ENCODE assay signal across 9 cellular contexts in the genomic region with DNA sequence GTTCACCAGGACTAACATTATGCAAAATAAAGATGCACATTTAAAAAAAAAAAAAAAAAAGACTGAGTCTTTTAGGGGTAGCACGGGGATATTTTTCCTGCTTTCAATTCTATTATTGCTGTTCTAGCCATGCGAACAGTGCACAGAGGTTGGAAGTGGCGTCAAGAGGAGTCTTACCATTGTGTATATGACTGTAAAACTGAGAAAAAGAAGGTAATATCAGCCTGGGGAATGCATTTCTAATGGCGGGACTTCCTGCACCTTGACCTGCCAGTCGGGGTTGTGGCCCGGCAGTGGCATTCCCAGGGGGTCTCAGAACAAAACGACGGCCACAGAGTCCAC. TPM values are rescaled to one million over a fixed set of nuclear protein-coding genes. Genes with fewer than 3 reads are reported as not detected.
A peak's percentile ranks its signal among the peaks of the same experiment; 100 is the strongest.
DNase-seq lines count a peak whose midpoint lies in the region; ATAC-seq, FAIRE-seq and TF ChIP-seq lines count a peak whose summit lies in the region.
"Had no signal": no experiment of that assay in that cellular context is flagged by ENCODE, and none has a peak within 500 bp of the region (broad histone marks: within the 10 kb centered on the region; RNA-seq: fewer than 3 reads in every experiment).

No MANE protein-coding gene starts in this region.

- H3K4me1 ChIP-seq in HepG2 (ENCODE audit: insufficient read depth, low read length) = peaks cover 37% of the 10 kb centered on the region

- H4K20me1 ChIP-seq in HepG2 (ENCODE audit: insufficient read depth, low read length) = no peaks in the 10 kb centered on the region

- peak overlapping the region; percentile 48; the same call in 1 of the 2 replicates for H3K9ac ChIP-seq in HepG2 (ENCODE audit: insufficient read depth, low read depth, low read length)

- ATAC-seq in activated CD4-positive, alpha-beta T cell treated with anti-CD3 and anti-CD28 coated beads for 36 hours = no peak
- no peak; the same call in 2 of the 3 replicates for ATAC-seq in HepG2
- ATAC-seq in stimulated activated naive CD8-positive, alpha-beta T cell treated with anti-CD3 and anti-CD28 coated beads, Interleukin-15, amount 100 ng/mL, for 72 hours = no peak
- ATAC-seq in GM18505 (IDR thresholded peaks at IDR 0.05; ENCODE audit: unreplicated experiment) = no peak
- no peak for ATAC-seq in GM21367 (IDR thresholded peaks at IDR 0.05; ENCODE audit: unreplicated experiment)

- BruUV-seq in HepG2 (replicated peaks; lab: Mats Ljungman, UMichigan) = no TSS peak

- intact Hi-C loops in activated CD4-positive, alpha-beta T cell treated with anti-CD3 and anti-CD28 coated beads for 36 hours (cut with DNase I, micrococcal nuclease) = loop anchor here in 1 of 2 experiments (2.0 kb wide), 1 partner anchor 16 kb away; no protein-coding TSS in a partner anchor
- intact Hi-C loops in activated T-helper 1 cell treated with anti-CD3 and anti-CD28 coated beads, Interleukin-12 subunit alpha, Interleukin-12 subunit beta, Interleukin-2, Interleukin-4 antibody, amounts not matched to agents 30 ng/mL and 10 ng/mL and 1 ng/mL, durations not matched to agents 14 hours and 24 hours and 36 hours (cut with micrococcal nuclease) = loop anchor here (1.0 to 5.0 kb wide), 5 partner anchors 14 to 1260 kb away; partner anchors contain the start of genes CYP26B1 and TGFA
- intact Hi-C loops in HepG2 (cut with micrococcal nuclease; ENCODE audit: unreplicated experiment) = no loop called here

- H3K36me3 Mint-ChIP-seq in activated CD4-positive, alpha-beta T cell treated with anti-CD3 and anti-CD28 coated beads for 36 hours (ENCODE audit: low read depth) = peaks cover 3% of the 10 kb centered on the region
- peaks cover 4% of the 10 kb centered on the region for H3K36me3 Mint-ChIP-seq in activated T-helper 1 cell treated with anti-CD3 and anti-CD28 coated beads, Interleukin-12 subunit alpha, Interleukin-12 subunit beta, Interleukin-2, Interleukin-4 antibody, amounts not matched to agents 30 ng/mL and 10 ng/mL and 1 ng/mL, durations not matched to agents 14 hours and 24 hours and 36 hours (ENCODE audit: low read depth)

- in situ Hi-C loops in HepG2 (cut with HindIII; ENCODE audit: extremely low pct_ligation_motif_present, low pct_unique_long_range_greater_than_20kb) = no loop called here
- in situ Hi-C loops in G401 (cut with HindIII; ENCODE audit: low sequenced_read_pairs) = no loop called here

- no peak for TF ChIP-seq RAD21 in HepG2 (CRISPR knock-in tag; IDR thresholded peaks at IDR 0.05)

- 57% methylated on average over 7 of the region's 8 CpGs for WGBS in HepG2 (ENCODE audit: low lambda C conversion rate)

- POLR2A ChIA-PET in activated CD4-positive, alpha-beta T cell treated with anti-CD3 and anti-CD28 coated beads for 36 hours (lab: Charles Lee) = no interaction called here
- POLR2A ChIA-PET in HepG2 (lab: Yijun Ruan, JAX) = interaction anchor here (0.7 kb wide), 1 partner anchor 14 kb away, joined by 3 read pairs; no protein-coding TSS in a partner anchor

- peak overlapping the region; percentile 32 for H2AFZ ChIP-seq in HepG2 (ENCODE audit: low read length)

- H3K79me2 ChIP-seq in HepG2 (ENCODE audit: insufficient read depth, low read length) = no peaks in the 10 kb centered on the region

- TF ChIP-seq CTCF in HepG2 (CRISPR knock-in tag; IDR thresholded peaks at IDR 0.05) = no peak

- CTCF ChIA-PET in activated CD4-positive, alpha-beta T cell treated with anti-CD3 and anti-CD28 coated beads for 36 hours (lab: Charles Lee) = no interaction called here
- CTCF ChIA-PET in HepG2 (lab: Yijun Ruan, JAX; ENCODE audit: low intra/inter-chr PET ratio, low total read pairs) = no interaction called here

- H3K4me3 Mint-ChIP-seq in activated CD4-positive, alpha-beta T cell treated with anti-CD3 and anti-CD28 coated beads for 36 hours = peak overlapping the region; percentile 62
- peak overlapping the region; percentile 79 for H3K4me3 Mint-ChIP-seq in activated T-helper 1 cell treated with anti-CD3 and anti-CD28 coated beads, Interleukin-12 subunit alpha, Interleukin-12 subunit beta, Interleukin-2, Interleukin-4 antibody, amounts not matched to agents 30 ng/mL and 10 ng/mL and 1 ng/mL, durations not matched to agents 14 hours and 24 hours and 36 hours
- H3K4me3 Mint-ChIP-seq in stimulated activated naive CD8-positive, alpha-beta T cell treated with anti-CD3 and anti-CD28 coated beads, Interleukin-15, amount 100 ng/mL, for 72 hours = peak overlapping the region; percentile 80 to 81

- H3K27me3 Mint-ChIP-seq in activated CD4-positive, alpha-beta T cell treated with anti-CD3 and anti-CD28 coated beads for 36 hours = peaks cover 78% of the 10 kb centered on the region
- H3K27me3 Mint-ChIP-seq in activated T-helper 1 cell treated with anti-CD3 and anti-CD28 coated beads, Interleukin-12 subunit alpha, Interleukin-12 subunit beta, Interleukin-2, Interleukin-4 antibody, amounts not matched to agents 30 ng/mL and 10 ng/mL and 1 ng/mL, durations not matched to agents 14 hours and 24 hours and 36 hours (ENCODE audit: insufficient read depth) = peaks cover 81% of the 10 kb centered on the region
- peaks cover 95% of the 10 kb centered on the region for H3K27me3 Mint-ChIP-seq in stimulated activated naive CD8-positive, alpha-beta T cell treated with anti-CD3 and anti-CD28 coated beads, Interleukin-15, amount 100 ng/mL, for 72 hours

- no peaks in the 10 kb centered on the region for H3K36me3 ChIP-seq in HepG2 (replicated peaks in 1 of 2; ENCODE audit: control insufficient read depth in 1 of 2, insufficient read depth in 2 of 2, low read length in 2 of 2)

- H3K27me3 ChIP-seq in HepG2 (ENCODE audit: control insufficient read depth in 1 of 2, insufficient read depth in 2 of 2, low read length in 2 of 2) = peaks cover 4 to 20% of the 10 kb centered on the region in 2 experiments; a peak in 3 of 5 replicates

- no peak for FAIRE-seq in HepG2 (lab: Jason Lieb, UNC)
- FAIRE-seq: islet of Langerhans had no signal

- peaks cover 31% of the 10 kb centered on the region for H3K4me1 Mint-ChIP-seq in activated CD4-positive, alpha-beta T cell treated with anti-CD3 and anti-CD28 coated beads for 36 hours
- peaks cover 33% of the 10 kb centered on the region for H3K4me1 Mint-ChIP-seq in activated T-helper 1 cell treated with anti-CD3 and anti-CD28 coated beads, Interleukin-12 subunit alpha, Interleukin-12 subunit beta, Interleukin-2, Interleukin-4 antibody, amounts not matched to agents 30 ng/mL and 10 ng/mL and 1 ng/mL, durations not matched to agents 14 hours and 24 hours and 36 hours (ENCODE audit: low read depth)
- peaks cover 35% of the 10 kb centered on the region for H3K4me1 Mint-ChIP-seq in stimulated activated naive CD8-positive, alpha-beta T cell treated with anti-CD3 and anti-CD28 coated beads, Interleukin-15, amount 100 ng/mL, for 72 hours

- no peak for TF ChIP-seq POLR2A in HepG2 (IDR thresholded peaks at IDR 0.05; ENCODE audit: insufficient read depth in 1 of 2, low read depth in 2 of 2, low read length in 2 of 2)
- no peak for TF ChIP-seq POLR2A in GM18505 (IDR thresholded peaks at IDR 0.05; ENCODE audit: borderline replicate concordance, extremely low read depth, insufficient read depth, insufficient read length)

- H3K9me3 Mint-ChIP-seq in activated CD4-positive, alpha-beta T cell treated with anti-CD3 and anti-CD28 coated beads for 36 hours (ENCODE audit: low read depth) = no peaks in the 10 kb centered on the region
- H3K9me3 Mint-ChIP-seq in activated T-helper 1 cell treated with anti-CD3 and anti-CD28 coated beads, Interleukin-12 subunit alpha, Interleukin-12 subunit beta, Interleukin-2, Interleukin-4 antibody, amounts not matched to agents 30 ng/mL and 10 ng/mL and 1 ng/mL, durations not matched to agents 14 hours and 24 hours and 36 hours = no peaks in the 10 kb centered on the region
- no peaks in the 10 kb centered on the region for H3K9me3 Mint-ChIP-seq in stimulated activated naive CD8-positive, alpha-beta T cell treated with anti-CD3 and anti-CD28 coated beads, Interleukin-15, amount 100 ng/mL, for 72 hours

- no peaks in the 10 kb centered on the region for H3K9me3 ChIP-seq in HepG2 (ENCODE audit: low read length)

- H3K4me2 ChIP-seq in HepG2 (ENCODE audit: low read depth, low read length) = peak overlapping the region; percentile 85

- H3K27ac Mint-ChIP-seq in activated CD4-positive, alpha-beta T cell treated with anti-CD3 and anti-CD28 coated beads for 36 hours = no peak overlapping the region
- peak overlapping the region; percentile 45 for H3K27ac Mint-ChIP-seq in activated T-helper 1 cell treated with anti-CD3 and anti-CD28 coated beads, Interleukin-12 subunit alpha, Interleukin-12 subunit beta, Interleukin-2, Interleukin-4 antibody, amounts not matched to agents 30 ng/mL and 10 ng/mL and 1 ng/mL, durations not matched to agents 14 hours and 24 hours and 36 hours
- H3K27ac Mint-ChIP-seq in stimulated activated naive CD8-positive, alpha-beta T cell treated with anti-CD3 and anti-CD28 coated beads, Interleukin-15, amount 100 ng/mL, for 72 hours = peak overlapping the region in 1 of 2 donors; percentile 62

- peak overlapping the region; percentile 48 to 69 (median 54); a peak in 5 of 6 replicates for H3K4me3 ChIP-seq in HepG2 (replicated peaks in 1 of 3; ENCODE audit: insufficient read depth in 1 of 3, low read depth in 2 of 3, low read length in 3 of 3)

- no peak overlapping the region for H3K27ac ChIP-seq in HepG2 (ENCODE audit: extremely low read length, insufficient read depth, low read length)

- TF ChIP-seq EP300 in HepG2 (IDR thresholded peaks at IDR 0.05; ENCODE audit: low read depth in 2 of 2, low read length in 2 of 2) (no peak), HepG2 (CRISPR knock-in tag; IDR thresholded peaks at IDR 0.05; ENCODE audit: borderline replicate concordance) (no peak)

- no peak for DNase-seq in activated CD4-positive, alpha-beta T cell treated with anti-CD3 and anti-CD28 coated beads for 36 hours
- DNase-seq in activated CD4-positive, alpha-beta T cell treated with anti-CD3 and anti-CD28 coated beads for 48 hours = no peak
- DNase-seq in activated T-helper 1 cell treated with anti-CD3 and anti-CD28 coated beads, Interleukin-12 subunit alpha, Interleukin-12 subunit beta, Interleukin-2, Interleukin-4 antibody, amounts not matched to agents 30 ng/mL and 10 ng/mL and 1 ng/mL, durations not matched to agents 14 hours and 24 hours and 36 hours (ENCODE audit: low spot score) = no peak
- DNase-seq in HepG2 (ENCODE audit: low spot score) (no peak), G401 (ENCODE audit: low spot score) (no peak)
- DNase-seq in stimulated activated naive CD8-positive, alpha-beta T cell treated with anti-CD3 and anti-CD28 coated beads, Interleukin-15, amount 100 ng/mL, for 72 hours = no peak

RNA-seq across cellular contexts. Expression of gene VAX2, which starts 13.2 kb away (rescaled TPM):
- not detected for total RNA-seq in activated CD4-positive, alpha-beta T cell treated with anti-CD3 and anti-CD28 coated beads for 36 hours
- total RNA-seq in activated T-helper 1 cell treated with anti-CD3 and anti-CD28 coated beads, Interleukin-12 subunit alpha, Interleukin-12 subunit beta, Interleukin-2, Interleukin-4 antibody, amounts not matched to agents 30 ng/mL and 10 ng/mL and 1 ng/mL, durations not matched to agents 14 hours and 24 hours and 36 hours = not detected in 2 replicates
- total RNA-seq in HepG2 (2016; rRNA removed; fragmentation: Illumina TruSeq; extraction: Trizol) = 3.9 and 4.1 TPM in 2 replicates
- total RNA-seq in HepG2 (2016; cell fraction: cytosol; rRNA removed; fragmentation: Illumina TruSeq; extraction: Trizol; ENCODE audit: low read depth) = 3.0 and 3.9 TPM in 2 replicates
- 3.6 and 4.7 TPM in 2 replicates for total RNA-seq in HepG2 (2016; cell fraction: insoluble cytoplasmic fraction; rRNA removed; fragmentation: Illumina TruSeq; extraction: Trizol)
- total RNA-seq in HepG2 (2016; cell fraction: membrane; rRNA removed; fragmentation: Illumina TruSeq; extraction: Trizol) = 3.2 and 4.6 TPM in 2 replicates
- total RNA-seq in HepG2 (2016; cell fraction: nucleus; rRNA removed; fragmentation: Illumina TruSeq; extraction: Trizol) = 2.9 and 3.6 TPM in 2 replicates
- 2.1 and 3.0 TPM in 2 replicates for polyA plus RNA-seq in HepG2 (2011; rRNA removed)
- polyA plus RNA-seq in HepG2 (2011; cell fraction: cytosol; rRNA removed) = 0.96 and 1.5 TPM in 2 replicates
- polyA plus RNA-seq in HepG2 (2011; cell fraction: nucleus; rRNA removed) = 12.7 and 15.3 TPM in 2 replicates
- 1.0 and 1.3 TPM in 2 replicates for polyA plus RNA-seq in HepG2 (2012)
- 4.8 and 4.9 TPM in 2 replicates for polyA plus RNA-seq in HepG2 (2016; cell fraction: cytosol; fragmentation: Illumina TruSeq; extraction: Trizol; ENCODE audit: low read depth)
- 4.6 and 5.5 TPM in 2 replicates for polyA plus RNA-seq in HepG2 (2016; cell fraction: insoluble cytoplasmic fraction; fragmentation: Illumina TruSeq; extraction: Trizol; ENCODE audit: low read depth)
- polyA plus RNA-seq in HepG2 (2016; cell fraction: membrane; fragmentation: Illumina TruSeq; extraction: Trizol; ENCODE audit: low read depth) = 4.6 and 5.0 TPM in 2 replicates
- 6.7 and 8.7 TPM in 2 replicates for polyA plus RNA-seq in HepG2 (2016; cell fraction: nucleus; fragmentation: Illumina TruSeq; extraction: Trizol; ENCODE audit: insufficient read depth, low read depth)
- polyA minus RNA-seq in HepG2 (2011; rRNA and poly(A)+ RNA removed; ENCODE audit: low replicate concordance) = 1.1 TPM in 1 of 2 replicates, not detected in the other
- polyA minus RNA-seq in HepG2 (2011; cell fraction: cytosol; rRNA and poly(A)+ RNA removed) = 0.59 and 1.1 TPM in 2 replicates
- 3.0 and 3.3 TPM in 2 replicates for polyA minus RNA-seq in HepG2 (2011; cell fraction: nucleus; rRNA and poly(A)+ RNA removed)
- 6.1 and 8.1 TPM in 2 replicates for total RNA-seq in G401 (2014; rRNA removed; shearing (Covaris generic))

RNA-seq across cellular contexts. Expression of gene ATP6V1B1, which starts 48.5 kb away (rescaled TPM):
- total RNA-seq in activated CD4-positive, alpha-beta T cell treated with anti-CD3 and anti-CD28 coated beads for 36 hours = not detected
- not detected in 2 replicates for total RNA-seq in activated T-helper 1 cell treated with anti-CD3 and anti-CD28 coated beads, Interleukin-12 subunit alpha, Interleukin-12 subunit beta, Interleukin-2, Interleukin-4 antibody, amounts not matched to agents 30 ng/mL and 10 ng/mL and 1 ng/mL, durations not matched to agents 14 hours and 24 hours and 36 hours
- total RNA-seq in HepG2 (2016; rRNA removed; fragmentation: Illumina TruSeq; extraction: Trizol) = 0.58 TPM in 1 of 2 replicates, not detected in the other
- not detected in 2 replicates for total RNA-seq in HepG2 (2016; cell fraction: cytosol; rRNA removed; fragmentation: Illumina TruSeq; extraction: Trizol; ENCODE audit: low read depth)
- 0.37 and 1.5 TPM in 2 replicates for total RNA-seq in HepG2 (2016; cell fraction: insoluble cytoplasmic fraction; rRNA removed; fragmentation: Illumina TruSeq; extraction: Trizol)
- total RNA-seq in HepG2 (2016; cell fraction: membrane; rRNA removed; fragmentation: Illumina TruSeq; extraction: Trizol) = not detected in 2 replicates
- 2.3 and 2.4 TPM in 2 replicates for total RNA-seq in HepG2 (2016; cell fraction: nucleus; rRNA removed; fragmentation: Illumina TruSeq; extraction: Trizol)
- polyA plus RNA-seq in HepG2 (2011; rRNA removed) = 1.6 and 1.8 TPM in 2 replicates
- polyA plus RNA-seq in HepG2 (2011; cell fraction: cytosol; rRNA removed) = 0.21 and 0.30 TPM in 2 replicates
- polyA plus RNA-seq in HepG2 (2011; cell fraction: nucleus; rRNA removed) = 24.4 and 25.8 TPM in 2 replicates
- 1.7 and 2.1 TPM in 2 replicates for polyA plus RNA-seq in HepG2 (2012)
- 0.07 and 0.08 TPM in 2 replicates for polyA plus RNA-seq in HepG2 (2016; cell fraction: cytosol; fragmentation: Illumina TruSeq; extraction: Trizol; ENCODE audit: low read depth)
- 0.31 TPM in 1 of 2 replicates, not detected in the other for polyA plus RNA-seq in HepG2 (2016; cell fraction: insoluble cytoplasmic fraction; fragmentation: Illumina TruSeq; extraction: Trizol; ENCODE audit: low read depth)
- polyA plus RNA-seq in HepG2 (2016; cell fraction: membrane; fragmentation: Illumina TruSeq; extraction: Trizol; ENCODE audit: low read depth) = 0.12 TPM in 1 of 2 replicates, not detected in the other
- polyA plus RNA-seq in HepG2 (2016; cell fraction: nucleus; fragmentation: Illumina TruSeq; extraction: Trizol; ENCODE audit: insufficient read depth, low read depth) = 7.8 and 11.0 TPM in 2 replicates
- 0.18 TPM in 1 of 2 replicates, not detected in the other for polyA minus RNA-seq in HepG2 (2011; rRNA and poly(A)+ RNA removed; ENCODE audit: low replicate concordance)
- polyA minus RNA-seq in HepG2 (2011; cell fraction: cytosol; rRNA and poly(A)+ RNA removed) = not detected in 2 replicates
- polyA minus RNA-seq in HepG2 (2011; cell fraction: nucleus; rRNA and poly(A)+ RNA removed) = 1.5 and 3.5 TPM in 2 replicates
- total RNA-seq in G401 (2014; rRNA removed; shearing (Covaris generic)) = 1.1 TPM in 1 of 2 replicates, not detected in the other

RNA-seq across cellular contexts. Expression of gene CD207, which starts 51.6 kb away (rescaled TPM):
- total RNA-seq in activated CD4-positive, alpha-beta T cell treated with anti-CD3 and anti-CD28 coated beads for 36 hours = not detected
- total RNA-seq in activated T-helper 1 cell treated with anti-CD3 and anti-CD28 coated beads, Interleukin-12 subunit alpha, Interleukin-12 subunit beta, Interleukin-2, Interleukin-4 antibody, amounts not matched to agents 30 ng/mL and 10 ng/mL and 1 ng/mL, durations not matched to agents 14 hours and 24 hours and 36 hours = not detected in 2 replicates
- total RNA-seq in HepG2 (2016; rRNA removed; fragmentation: Illumina TruSeq; extraction: Trizol) = 0.09 and 0.27 TPM in 2 replicates
- total RNA-seq in HepG2 (2016; cell fraction: cytosol; rRNA removed; fragmentation: Illumina TruSeq; extraction: Trizol; ENCODE audit: low read depth) = not detected in 2 replicates
- 0.17 TPM in 1 of 2 replicates, not detected in the other for total RNA-seq in HepG2 (2016; cell fraction: insoluble cytoplasmic fraction; rRNA removed; fragmentation: Illumina TruSeq; extraction: Trizol)
- total RNA-seq in HepG2 (2016; cell fraction: membrane; rRNA removed; fragmentation: Illumina TruSeq; extraction: Trizol) = not detected in 2 replicates
- total RNA-seq in HepG2 (2016; cell fraction: nucleus; rRNA removed; fragmentation: Illumina TruSeq; extraction: Trizol) = 0.19 TPM in 2 replicates
- 0.13 and 0.15 TPM in 2 replicates for polyA plus RNA-seq in HepG2 (2011; rRNA removed)
- 0.07 and 0.12 TPM in 2 replicates for polyA plus RNA-seq in HepG2 (2011; cell fraction: cytosol; rRNA removed)
- 0.21 TPM in 2 replicates for polyA plus RNA-seq in HepG2 (2011; cell fraction: nucleus; rRNA removed)
- polyA plus RNA-seq in HepG2 (2012) = 0.16 and 0.19 TPM in 2 replicates
- polyA plus RNA-seq in HepG2 (2016; cell fraction: cytosol; fragmentation: Illumina TruSeq; extraction: Trizol; ENCODE audit: low read depth) = not detected in 2 replicates
- polyA plus RNA-seq in HepG2 (2016; cell fraction: insoluble cytoplasmic fraction; fragmentation: Illumina TruSeq; extraction: Trizol; ENCODE audit: low read depth) = 0.12 and 0.16 TPM in 2 replicates
- polyA plus RNA-seq in HepG2 (2016; cell fraction: membrane; fragmentation: Illumina TruSeq; extraction: Trizol; ENCODE audit: low read depth) = 0.16 TPM in 1 of 2 replicates, not detected in the other
- 0.33 and 0.40 TPM in 2 replicates for polyA plus RNA-seq in HepG2 (2016; cell fraction: nucleus; fragmentation: Illumina TruSeq; extraction: Trizol; ENCODE audit: insufficient read depth, low read depth)
- 0.10 TPM in 1 of 2 replicates, not detected in the other for polyA minus RNA-seq in HepG2 (2011; rRNA and poly(A)+ RNA removed; ENCODE audit: low replicate concordance)
- not detected in 2 replicates for polyA minus RNA-seq in HepG2 (2011; cell fraction: cytosol; rRNA and poly(A)+ RNA removed)
- polyA minus RNA-seq in HepG2 (2011; cell fraction: nucleus; rRNA and poly(A)+ RNA removed) = 0.25 and 0.39 TPM in 2 replicates
- 0.10 and 0.37 TPM in 2 replicates for total RNA-seq in G401 (2014; rRNA removed; shearing (Covaris generic))
